In genomic region chr16:77511053-77511452, GRCh38 we compare ENCODE assay signal across 9 cellular contexts.
"Had no signal": no experiment of that assay in that cellular context is flagged by ENCODE, and none has a peak within 500 bp of the region (broad histone marks: within the 10 kb centered on the region; RNA-seq: fewer than 3 reads in every experiment).

No MANE protein-coding gene starts in this region.

- DNase-seq: H9, HCEC 1CT, Karpas-422, KBM-7 had no signal

- H2AFZ ChIP-seq: GM23338 had no signal

- FAIRE-seq: H1, H54 had no signal

- H3K27ac ChIP-seq: HL-60, KMS-11 had no signal

- H3K4me3 ChIP-seq: GM23338 had no signal

- ATAC-seq: GM23338 had no signal

- H3K4me2 ChIP-seq: GM23338, KMS-11 had no signal
